25 cellular contexts compared by ENCODE assay signal in the genomic region with DNA sequence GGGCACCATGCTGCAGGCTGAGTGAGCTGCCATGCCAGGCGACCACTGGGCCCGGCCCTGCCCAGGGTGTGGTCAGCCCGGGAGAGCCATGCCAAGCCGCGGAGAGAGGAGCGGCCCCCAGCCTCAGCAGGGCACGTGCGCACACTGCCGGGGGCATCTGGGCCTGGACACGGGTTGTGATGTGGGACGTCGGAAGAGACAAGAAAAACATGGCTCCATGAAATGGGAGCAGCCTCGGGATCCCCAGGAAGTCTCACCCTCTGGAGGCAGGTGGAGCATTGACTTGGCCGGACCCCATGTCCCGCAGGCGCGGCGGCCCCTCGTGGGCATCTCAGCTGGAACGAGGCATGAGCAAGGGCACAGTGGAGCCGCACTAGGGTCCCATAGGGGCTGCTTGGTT. TPM values are rescaled to one million over a fixed set of nuclear protein-coding genes. Genes with fewer than 3 reads are reported as not detected.
DNase-seq lines count a peak whose midpoint lies in the region; ATAC-seq, FAIRE-seq and TF ChIP-seq lines count a peak whose summit lies in the region.
"Had no signal": no experiment of that assay in that cellular context is flagged by ENCODE, and none has a peak within 500 bp of the region (broad histone marks: within the 10 kb centered on the region; RNA-seq: fewer than 3 reads in every experiment).

No MANE protein-coding gene starts in this region.

- TF ChIP-seq POLR2A in K562 (conservative IDR thresholded peaks at IDR 0.05) = no peak
- TF ChIP-seq POLR2A in vagina (IDR thresholded peaks at IDR 0.05) = no peak

- H3K4me1 ChIP-seq in K562 (replicated peaks in 1 of 2; ENCODE audit: control insufficient read depth in 2 of 2, insufficient read depth in 2 of 2, low read length in 2 of 2) (peaks cover 13 to 57% of the 10 kb centered on the region in 2 experiments), lower lobe of right lung (peaks cover 44% of the 10 kb centered on the region), vagina (peaks cover 31% of the 10 kb centered on the region)

- no peak overlapping the region for H3K4me2 ChIP-seq in K562 (ENCODE audit: insufficient read depth, low read length)

- H3K27me3 ChIP-seq in K562 (ENCODE audit: control insufficient read depth in 2 of 2, insufficient read depth in 2 of 2, low read length in 2 of 2) (peaks cover 8 to 32% of the 10 kb centered on the region in 2 experiments), lower lobe of right lung (ENCODE audit: low read depth) (no peaks in the 10 kb centered on the region), vagina (no peaks in the 10 kb centered on the region)
- H3K27me3 ChIP-seq: transverse colon had no signal

- no peaks in the 10 kb centered on the region for H3K9me1 ChIP-seq in K562 (ENCODE audit: control insufficient read depth, insufficient read depth, low read length)

- TF ChIP-seq EP300 in K562 (IDR thresholded peaks at IDR 0.05; ENCODE audit: low read length) = no peak

- TF ChIP-seq CTCF in K562 (IDR thresholded peaks at IDR 0.05 in 2 of 3, conservative IDR thresholded peaks at IDR 0.05 in 1 of 3; ENCODE audit: insufficient read depth in 2 of 3, low read depth in 1 of 3, low read length in 3 of 3) (no peak), lower lobe of right lung (IDR thresholded peaks at IDR 0.05) (no peak), vagina (IDR thresholded peaks at IDR 0.05) (no peak)

- TF ChIP-seq RAD21 in K562 (CRISPR knock-in tag; conservative IDR thresholded peaks at IDR 0.05 in 1 of 2, IDR thresholded peaks at IDR 0.05 in 1 of 2) = no peak

- 0 out of 2 replicates have a peak, but pooled peaks cover 2% of the 10 kb centered on the region for H4K20me1 ChIP-seq in K562 (replicated peaks; ENCODE audit: control insufficient read depth, insufficient read depth, low read length)

- H2AFZ ChIP-seq in K562 (ENCODE audit: low read depth, low read length) = no peak overlapping the region

- 55% methylated on average over 17 of the region's 21 CpGs for WGBS in K562 (ENCODE audit: insufficient coverage, low coverage, missing lambda C conversion rate)

- no peak overlapping the region for H3K27ac ChIP-seq in K562 (ENCODE audit: extremely low read depth, low read depth, low read length)
- H3K27ac ChIP-seq in lower lobe of right lung = peak overlapping the region; percentile 96
- H3K27ac ChIP-seq in vagina = peak overlapping the region; percentile 89

- H3K4me3 ChIP-seq in K562 = no peak overlapping the region
- no peak overlapping the region for H3K4me3 ChIP-seq in lower lobe of right lung
- H3K4me3 ChIP-seq in vagina = no peak overlapping the region
- H3K4me3 ChIP-seq: psoas muscle, transverse colon had no signal

- BruUV-seq in K562 (replicated peaks; lab: Mats Ljungman, UMichigan) = no TSS peak

- DNase-seq in left cardiac atrium = peak; percentile 18
- DNase-seq in left ventricle myocardium superior = no peak
- DNase-seq in K562 (ENCODE audit: extremely low read depth in 1 of 4, low spot score in 3 of 4) = no peak
- no peak for DNase-seq in lower lobe of right lung
- DNase-seq in vagina (ENCODE audit: extremely low spot score in 2 of 2) = no peak
- no peak for DNase-seq in KBM-7
- DNase-seq in NCI-H446 (lab: John Stamatoyannopoulos, UW) = no peak
- DNase-seq: activated CD4-positive, alpha-beta memory T cell treated with anti-CD3 and anti-CD28 coated beads for 36 hours; activated CD4-positive, alpha-beta T cell treated with anti-CD3 and anti-CD28 coated beads for 1 hour; CD8-positive, alpha-beta T cell; MM.1S; NCI-H2029; NCI-H526; nucleus accumbens; SHP77; stimulated activated CD4-positive, alpha-beta T cell treated with anti-CD3 and anti-CD28 coated beads, Interleukin-4, amount 100 ng/mL, for 1 hour; T-helper 2 cell; transverse colon had no signal

- in situ Hi-C loops in K562 (cut with MboI) (no loop called here), KBM-7 (cut with MboI; ENCODE audit: low pct_unique_long_range_greater_than_20kb, low sequenced_read_pairs) (no loop called here)

- POLR2A ChIA-PET in K562 (lab: Yijun Ruan, JAX) = interaction anchor here (1.0 kb wide), 1 partner anchor 17 kb away, joined by 3 read pairs; the partner anchor contains the start of gene SLCO4A1

- intact Hi-C loops in left cardiac atrium (cut with DNase I) (no loop called here), left ventricle myocardium superior (cut with micrococcal nuclease) (no loop called here), K562 (cut with micrococcal nuclease) (no loop called here), lower lobe of right lung (cut with DNase I) (no loop called here), vagina (cut with DNase I) (no loop called here)

- no peaks in the 10 kb centered on the region for H3K79me2 ChIP-seq in K562 (ENCODE audit: control insufficient read depth, insufficient read depth, low read length)

- H3K9ac ChIP-seq in K562 (ENCODE audit: insufficient read depth in 1 of 2, low read depth in 2 of 2, low read length in 2 of 2) = peak overlapping the region in 1 of 2 experiments; percentile 28; a peak in 1 of 4 replicates

- ATAC-seq in left cardiac atrium = no peak
- ATAC-seq in left ventricle myocardium superior = no peak
- ATAC-seq in K562 = no peak
- no peak for ATAC-seq in lower lobe of right lung
- ATAC-seq in GM21576 (IDR thresholded peaks at IDR 0.05; ENCODE audit: unreplicated experiment) = no peak
- ATAC-seq: activated naive CD4-positive, alpha-beta T cell treated with anti-CD3 and anti-CD28 coated beads, Interleukin-2, amount 50 U/mL, for 72 hours; activated T-helper 17 cell treated with anti-CD3 and anti-CD28 coated beads, Interleukin-2, amount 50 U/mL, for 72 hours; CD8-positive, alpha-beta T cell; left lobe of liver; psoas muscle had no signal

- H3K9me3 ChIP-seq in K562 (replicated peaks; ENCODE audit: control insufficient read depth, insufficient read depth, low read depth, low read length) (no peaks in the 10 kb centered on the region), lower lobe of right lung (no peaks in the 10 kb centered on the region), vagina (no peaks in the 10 kb centered on the region)
- H3K9me3 ChIP-seq: psoas muscle, transverse colon had no signal

- CTCF ChIA-PET in K562 (lab: Yijun Ruan, JAX; ENCODE audit: low intra/inter-chr PET ratio) = no interaction called here

- no peaks in the 10 kb centered on the region for H3K36me3 ChIP-seq in K562 (ENCODE audit: control insufficient read depth, insufficient read depth, low read length)
- no peaks in the 10 kb centered on the region for H3K36me3 ChIP-seq in lower lobe of right lung
- no peaks in the 10 kb centered on the region for H3K36me3 ChIP-seq in vagina
- H3K36me3 ChIP-seq: transverse colon had no signal

- no peak for FAIRE-seq in K562 (lab: Jason Lieb, UNC)
- FAIRE-seq: H54 had no signal

TF ChIP-seq in K562, 482 proteins besides CTCF, POLR2A, EP300 and RAD21:
- TF ChIP-seq HNRNPL (IDR thresholded peaks at IDR 0.05; ENCODE audit: low read depth, low read length) (0 out of 2 replicates have a peak, but pooled peaks have one; percentile 21), EGR1 (conservative IDR thresholded peaks at IDR 0.05) (no peak), STAT5B (CRISPR knock-in tag; IDR thresholded peaks at IDR 0.05) (no peak), KLF16 (IDR thresholded peaks at IDR 0.05) (no peak), MECOM (CRISPR knock-in tag; IDR thresholded peaks at IDR 0.05) (no peak)
- TF ChIP-seq, protein P1, sequence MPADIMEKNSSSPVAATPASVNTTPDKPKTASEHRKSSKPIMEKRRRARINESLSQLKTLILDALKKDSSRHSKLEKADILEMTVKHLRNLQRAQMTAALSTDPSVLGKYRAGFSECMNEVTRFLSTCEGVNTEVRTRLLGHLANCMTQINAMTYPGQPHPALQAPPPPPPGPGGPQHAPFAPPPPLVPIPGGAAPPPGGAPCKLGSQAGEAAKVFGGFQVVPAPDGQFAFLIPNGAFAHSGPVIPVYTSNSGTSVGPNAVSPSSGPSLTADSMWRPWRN (IDR thresholded peaks at IDR 0.05; ENCODE audit: low read depth) = no peak
TF ChIP-seq in K562: peak in this region for 1.

RNA-seq across cellular contexts. Expression of gene SLCO4A1, which starts 16.8 kb away (rescaled TPM):
- total RNA-seq in left cardiac atrium (10 to 100 TPM; 15.1 to 35.5 TPM), left ventricle myocardium superior (9.4 TPM), K562 (2014; rRNA removed) (16.2 and 26.3 TPM in 2 replicates), K562 (2014; rRNA removed; fragmentation: Illumina TruSeq; extraction: Trizol) (6.8 and 7.3 TPM in 2 replicates), K562 (2015; rRNA removed; fragmentation: Illumina TruSeq; extraction: Trizol) (12.1 and 13.9 TPM in 2 replicates), K562 (2021) (21.9 and 25.2 TPM in 2 replicates), lower lobe of right lung (72.4 TPM), vagina (45.9 TPM)
- total RNA-seq in K562 (2011; cell fraction: chromatin; rRNA removed; ENCODE audit: low replicate concordance) = 21.8 and 48.7 TPM in 2 replicates
- total RNA-seq in K562 (2011; cell fraction: nucleolus; rRNA removed) = 35.3 and 40.5 TPM in 2 replicates
- 24.4 TPM in 2 replicates for total RNA-seq in K562 (2011; cell fraction: nucleoplasm; rRNA removed)
- polyA plus RNA-seq in K562 (2011; rRNA removed) (12.3 and 13.2 TPM in 2 replicates), K562 (2014; fragmentation: Illumina TruSeq; extraction: Trizol) (13.6 and 15.4 TPM in 2 replicates), K562 (2014; fragmentation: Nextera tagmentation; extraction: Ambion mirVana) (1 to 10 TPM; 1.6 to 3.1 TPM), K562 (2014; rRNA removed) (12.8 and 17.7 TPM in 2 replicates)
- polyA plus RNA-seq in K562 (2011; cell fraction: cytosol; rRNA removed) = 10.5 and 25.9 TPM in 2 replicates
- 46.8 and 83.4 TPM in 2 replicates for polyA plus RNA-seq in K562 (2011; cell fraction: nucleus; rRNA removed)
- polyA plus RNA-seq in K562 (2012) = 6.1 and 15.2 TPM in 2 replicates
- polyA minus RNA-seq in K562 (2011; rRNA and poly(A)+ RNA removed) = 5.1 and 5.5 TPM in 2 replicates
- 13.4 and 13.6 TPM in 2 replicates for polyA minus RNA-seq in K562 (2011; cell fraction: cytosol; rRNA and poly(A)+ RNA removed)
- polyA minus RNA-seq in K562 (2011; cell fraction: nucleus; rRNA and poly(A)+ RNA removed) = 11.7 and 15.8 TPM in 2 replicates
- polyA plus RNA-seq: fibroblast of lung had no signal
